In genomic region chr6:37176268-37177082, GRCh38 we compare ENCODE assay signal across 1 cellular context.
TF ChIP-seq lines count a peak whose summit lies in the region.

No MANE protein-coding gene starts in this region.

TF ChIP-seq in K562, 482 proteins besides CTCF, POLR2A, EP300 and RAD21 (continued from another document):
- TF ChIP-seq E2F8 (IDR thresholded peaks at IDR 0.05; ENCODE audit: low read depth, partially characterized antibody) (peak; percentile 65), ZKSCAN1 (IDR thresholded peaks at IDR 0.05; ENCODE audit: low read depth, low read length) (no peak), C11orf30 (IDR thresholded peaks at IDR 0.05; ENCODE audit: low read depth) (no peak), ZNF655 (CRISPR knock-in tag; IDR thresholded peaks at IDR 0.05) (peak; percentile 85), CCAR2 (IDR thresholded peaks at IDR 0.05; ENCODE audit: low read depth, low read length) (no peak), NFYB (IDR thresholded peaks at IDR 0.05; ENCODE audit: extremely low read depth, insufficient read length) (no peak), CREB3L1 (IDR thresholded peaks at IDR 0.05; ENCODE audit: borderline replicate concordance, low read depth) (no peak), GABPA (tag; conservative IDR thresholded peaks at IDR 0.05; ENCODE audit: low read depth) (no peak), NR2C2 (CRISPR knock-in tag; IDR thresholded peaks at IDR 0.05) (no peak), NR2C2 (tag; IDR thresholded peaks at IDR 0.05) (0 out of 2 replicates have a peak, but pooled peaks have one; percentile 0), EZH2 (IDR thresholded peaks at IDR 0.05; ENCODE audit: borderline replicate concordance, low read depth, low read length) (no peak), ZNF311 (CRISPR knock-in tag; IDR thresholded peaks at IDR 0.05) (peak; percentile 57), SRSF7 (optimal IDR thresholded peaks at IDR 0.05; ENCODE audit: low read depth, low read length) (no peak), FOSL1 (tag; conservative IDR thresholded peaks at IDR 0.05) (no peak), ZNF134 (CRISPR knock-in tag; conservative IDR thresholded peaks at IDR 0.05) (no peak; the same call in 1 of the 2 replicates), EGR1 (conservative IDR thresholded peaks at IDR 0.05) (no peak), RFX7 (CRISPR knock-in tag; IDR thresholded peaks at IDR 0.05) (peak; percentile 81), ZNF76 (CRISPR knock-in tag; IDR thresholded peaks at IDR 0.05; ENCODE audit: borderline replicate concordance) (0 out of 2 replicates have a peak, but pooled peaks have one; percentile 34), HMBOX1 (IDR thresholded peaks at IDR 0.05) (peak; percentile 19; the same call in 1 of the 2 replicates), JUND (IDR thresholded peaks at IDR 0.05; ENCODE audit: borderline replicate concordance, low read depth, low read length) (no peak; the same call in 1 of the 2 replicates), JUND (tag; IDR thresholded peaks at IDR 0.05; ENCODE audit: borderline replicate concordance, low read depth, low read length) (peak; percentile 62; the same call in 2 of the 3 replicates), HLTF (IDR thresholded peaks at IDR 0.05) (no peak), ESRRA (IDR thresholded peaks at IDR 0.05; ENCODE audit: borderline replicate concordance, low read depth) (no peak), KDM4B (IDR thresholded peaks at IDR 0.05; ENCODE audit: borderline replicate concordance in 2 of 2, low read depth in 1 of 2) (0 out of 4 replicates have a peak, but pooled peaks of 1 of the 2 experiments have one; percentile 33), ETS2 (tag; IDR thresholded peaks at IDR 0.05; ENCODE audit: borderline replicate concordance, poor library complexity, severe bottlenecking) (no peak), CBX1 (IDR thresholded peaks at IDR 0.05; ENCODE audit: low read depth) (0 out of 2 replicates have a peak, but pooled peaks have one; percentile 16), ZNF589 (CRISPR knock-in tag; IDR thresholded peaks at IDR 0.05; ENCODE audit: low read depth) (no peak; the same call in 1 of the 2 replicates), ZNF699 (CRISPR knock-in tag; IDR thresholded peaks at IDR 0.05; ENCODE audit: insufficient replicate concordance) (no peak), E2F6 (IDR thresholded peaks at IDR 0.05; ENCODE audit: borderline replicate concordance in 1 of 2, extremely low read depth in 1 of 2, insufficient read depth in 1 of 2, insufficient read length in 1 of 2, low read depth in 1 of 2, low read length in 1 of 2, poor library complexity in 1 of 2, severe bottlenecking in 1 of 2) (peak in 1 of 2 experiments; percentile 3), GABPB2 (CRISPR knock-in tag; conservative IDR thresholded peaks at IDR 0.05) (peak; percentile 80), SUPT5H (IDR thresholded peaks at IDR 0.05) (peak; percentile 88), ZNF57 (CRISPR knock-in tag; IDR thresholded peaks at IDR 0.05) (peak; percentile 10; the same call in 1 of the 2 replicates), ZNF232 (CRISPR knock-in tag; IDR thresholded peaks at IDR 0.05) (no peak), JUNB (CRISPR knock-in tag; conservative IDR thresholded peaks at IDR 0.05) (peak; percentile 3; the same call in 1 of the 2 replicates), PCBP1 (IDR thresholded peaks at IDR 0.05; ENCODE audit: low read depth, low read length, poor library complexity, severe bottlenecking) (no peak), RAD51 (IDR thresholded peaks at IDR 0.05; ENCODE audit: borderline replicate concordance, low read depth) (no peak), FIP1L1 (IDR thresholded peaks at IDR 0.05; ENCODE audit: low read depth, low read length, poor library complexity, severe bottlenecking) (peak; percentile 47), MTA2 (IDR thresholded peaks at IDR 0.05; ENCODE audit: low read depth) (peak; percentile 15; the same call in 1 of the 2 replicates), STAT6 (CRISPR knock-in tag; IDR thresholded peaks at IDR 0.05) (no peak)
